23 cellular contexts compared by ENCODE assay signal in genomic region chr3:14834807-14835466, GRCh38. TPM values are rescaled to one million over a fixed set of nuclear protein-coding genes. Genes with fewer than 3 reads are reported as not detected.
DNase-seq lines count a peak whose midpoint lies in the region; ATAC-seq and TF ChIP-seq lines count a peak whose summit lies in the region.
"Had no signal": no experiment of that assay in that cellular context is flagged by ENCODE, and none has a peak within 500 bp of the region (broad histone marks: within the 10 kb centered on the region; RNA-seq: fewer than 3 reads in every experiment).

No MANE protein-coding gene starts in this region.

- H3K14ac ChIP-seq in neuronal stem cell (ENCODE audit: low read length), result no peak overlapping the region

- 91% methylated on average over 15 of the region's 15 CpGs for WGBS in right cardiac atrium
- no CpG with 5 or more reads among the region's 15 CpGs for WGBS in neuronal stem cell (ENCODE audit: extremely low coverage in 2 of 2, insufficient read length in 2 of 2, insufficient replicate concordance in 1 of 2), 2 donors

- no peaks in the 10 kb centered on the region for H3K79me1 ChIP-seq in neuronal stem cell (ENCODE audit: low read depth, low read length)

- no peak overlapping the region for H4K8ac ChIP-seq in neuronal stem cell (ENCODE audit: low read depth, low read length)

- H2AFZ ChIP-seq in neuronal stem cell (ENCODE audit: low read length), result no peak overlapping the region

- H3K9me3 ChIP-seq in right cardiac atrium (ENCODE audit: control insufficient read depth, low read length), result no peaks in the 10 kb centered on the region
- no peaks in the 10 kb centered on the region for H3K9me3 ChIP-seq in neuronal stem cell (replicated peaks in 1 of 2; ENCODE audit: control insufficient read depth in 2 of 2, insufficient read depth in 1 of 2, low read depth in 1 of 2, low read length in 2 of 2)
- H3K9me3 ChIP-seq in WERI-Rb-1 (ENCODE audit: severe bottlenecking), result no peaks in the 10 kb centered on the region
- H3K9me3 ChIP-seq: BE2C had no signal

- peaks cover 8% of the 10 kb centered on the region for H3K27me3 Mint-ChIP-seq in endothelial cell (ENCODE audit: unreplicated experiment)
- H3K27me3 Mint-ChIP-seq: CD4-positive, CD25-positive, alpha-beta regulatory T cell had no signal

- H3K9ac ChIP-seq in neuronal stem cell (ENCODE audit: low read depth, low read length, poor library complexity), result peak overlapping the region; percentile 18

- TF ChIP-seq CTCF in endothelial cell (IDR thresholded peaks at IDR 0.05; ENCODE audit: unreplicated experiment), result no peak
- TF ChIP-seq CTCF in WERI-Rb-1 (IDR thresholded peaks at IDR 0.05; ENCODE audit: low read depth, low read length), result no peak

- H3K4me3 Mint-ChIP-seq in endothelial cell (ENCODE audit: unreplicated experiment), result no peak overlapping the region
- H3K4me3 Mint-ChIP-seq: CD4-positive, CD25-positive, alpha-beta regulatory T cell; CD8-positive, alpha-beta memory T cell; H9 had no signal

- no peak overlapping the region for H2BK120ac ChIP-seq in neuronal stem cell (ENCODE audit: low read depth, low read length)

- H3K36me3 Mint-ChIP-seq in endothelial cell (ENCODE audit: low read depth, unreplicated experiment), result peaks cover 52% of the 10 kb centered on the region
- H3K36me3 Mint-ChIP-seq: CD4-positive, CD25-positive, alpha-beta regulatory T cell; CD8-positive, alpha-beta memory T cell had no signal

- H3K4me3 ChIP-seq in right cardiac atrium (ENCODE audit: low read length) (no peak overlapping the region), neuronal stem cell (ENCODE audit: low read length in 2 of 2) (no peak overlapping the region), WERI-Rb-1 (ENCODE audit: low read depth, low read length) (no peak overlapping the region)
- H3K4me3 ChIP-seq: GM12878 had no signal

- DNase-seq in right cardiac atrium (peak in 2 of 3 donors; percentile 31 to 42), left cardiac atrium (no peak), endothelial cell (ENCODE audit: low spot score) (no peak), neuronal stem cell (ENCODE audit: low spot score) (no peak), WERI-Rb-1 (no peak)
- DNase-seq: ACHN; BE2C; C1 segment of cervical spinal cord; CD4-positive, CD25-positive, alpha-beta regulatory T cell; CD8-positive, alpha-beta memory T cell; COR-L47; DMS 273 treated with DMSO at 0.1 percent for 48 hours; DMS53; DND-41; EL; GOT3; H9; IMR-90 had no signal

- no peak overlapping the region for H3K27ac ChIP-seq in right cardiac atrium (ENCODE audit: low read length)
- H3K27ac ChIP-seq in neuronal stem cell (replicated peaks; ENCODE audit: low read length), result no peak overlapping the region
- no peak overlapping the region for H3K27ac ChIP-seq in WERI-Rb-1
- H3K27ac ChIP-seq: HL-60 had no signal

- no peak overlapping the region for H2AK5ac ChIP-seq in neuronal stem cell (ENCODE audit: low read depth, low read length)

- H3K27ac Mint-ChIP-seq in endothelial cell (ENCODE audit: unreplicated experiment), result peak overlapping the region; percentile 30
- H3K27ac Mint-ChIP-seq: CD4-positive, CD25-positive, alpha-beta regulatory T cell; CD8-positive, alpha-beta memory T cell had no signal

- H3K9me3 Mint-ChIP-seq in endothelial cell (ENCODE audit: unreplicated experiment), result no peaks in the 10 kb centered on the region
- H3K9me3 Mint-ChIP-seq: H9 had no signal

- H4K91ac ChIP-seq in neuronal stem cell (ENCODE audit: low read depth, low read length, poor library complexity), result no peak overlapping the region

- H3K4me1 ChIP-seq in right cardiac atrium (ENCODE audit: control insufficient read depth, insufficient read depth, low read length) (peaks cover 17% of the 10 kb centered on the region), neuronal stem cell (ENCODE audit: control insufficient read depth in 2 of 2, insufficient read depth in 1 of 2, low read depth in 1 of 2, low read length in 2 of 2) (peaks cover 0 to 21% of the 10 kb centered on the region in 2 donors)

- intact Hi-C loops in right cardiac atrium (cut with DNase I) (no loop called here), left cardiac atrium (cut with DNase I) (no loop called here)

- H3K36me3 ChIP-seq in neuronal stem cell (replicated peaks in 1 of 2; ENCODE audit: control insufficient read depth in 2 of 2, insufficient read depth in 2 of 2, low read length in 2 of 2) (no peaks in the 10 kb centered on the region), WERI-Rb-1 (no peaks in the 10 kb centered on the region)
- H3K36me3 ChIP-seq: BE2C had no signal

- no peak overlapping the region for H2BK12ac ChIP-seq in neuronal stem cell (ENCODE audit: low read length)

- no peak for ATAC-seq in right cardiac atrium
- no peak for ATAC-seq in left cardiac atrium
- ATAC-seq in HG02759 (IDR thresholded peaks at IDR 0.05; ENCODE audit: unreplicated experiment), result no peak
- ATAC-seq in HG02973 (IDR thresholded peaks at IDR 0.05; ENCODE audit: unreplicated experiment), result no peak
- ATAC-seq: GM12878 had no signal

- no peak overlapping the region for H2BK15ac ChIP-seq in neuronal stem cell (ENCODE audit: low read length)

- H2BK5ac ChIP-seq in neuronal stem cell (ENCODE audit: low read length), result no peak overlapping the region

- no peak overlapping the region for H3K4me2 ChIP-seq in neuronal stem cell (ENCODE audit: insufficient read depth, low read length, poor library complexity, severe bottlenecking)

- no peak overlapping the region for H3K18ac ChIP-seq in neuronal stem cell (ENCODE audit: low read length)

- H3K23ac ChIP-seq in neuronal stem cell (ENCODE audit: low read depth, low read length, poor library complexity), result no peak overlapping the region

- H3K4ac ChIP-seq in neuronal stem cell (ENCODE audit: low read length), result no peak overlapping the region

- H3K4me1 Mint-ChIP-seq in endothelial cell (ENCODE audit: unreplicated experiment), result peaks cover 79% of the 10 kb centered on the region
- H3K4me1 Mint-ChIP-seq: CD4-positive, CD25-positive, alpha-beta regulatory T cell; CD8-positive, alpha-beta memory T cell had no signal

- H3K27me3 ChIP-seq in right cardiac atrium (ENCODE audit: control insufficient read depth, insufficient read depth) (no peaks in the 10 kb centered on the region), neuronal stem cell (ENCODE audit: control insufficient read depth in 3 of 3, insufficient read depth in 3 of 3, low read depth in 1 of 3, low read length in 3 of 3) (peaks cover 0 to 61% (median 5%) of the 10 kb centered on the region in 3 experiments), WERI-Rb-1 (ENCODE audit: insufficient read depth, low read depth, severe bottlenecking) (peaks cover 55% of the 10 kb centered on the region)
- H3K27me3 ChIP-seq: BE2C had no signal

RNA-seq across cellular contexts. Expression of gene FGD5, which starts 16.2 kb away (rescaled TPM):
- total RNA-seq in right cardiac atrium (10 to 100 TPM; 17.1 to 30.5 (median 21.2) TPM), left cardiac atrium (10 to 100 TPM; 19.3 to 28.7 TPM), endothelial cell (ENCODE audit: unreplicated experiment) (294 TPM)
- 8.6 TPM for polyA plus RNA-seq in right cardiac atrium
- 0.39 TPM for polyA plus RNA-seq in neuronal stem cell (2013, experiment 1 of 2)
- 0.43 TPM for polyA plus RNA-seq in neuronal stem cell (2013, experiment 2 of 2)
- total RNA-seq: CD8-positive, alpha-beta memory T cell; HT1080; IMR-90 had no signal
- polyA plus RNA-seq: CD8-positive, alpha-beta memory T cell; IMR-90 had no signal

Comparison
In these comparisons a context has a peak if more than half of its experiments do, and no peak if none do; other contexts are left out.
1. DNase-seq: peak in right cardiac atrium (2 of 3); none in left cardiac atrium (single experiment), endothelial cell (single experiment), neuronal stem cell (single experiment) and WERI-Rb-1 (single experiment).